1 cellular context compared by ENCODE assay signal in the genomic region with DNA sequence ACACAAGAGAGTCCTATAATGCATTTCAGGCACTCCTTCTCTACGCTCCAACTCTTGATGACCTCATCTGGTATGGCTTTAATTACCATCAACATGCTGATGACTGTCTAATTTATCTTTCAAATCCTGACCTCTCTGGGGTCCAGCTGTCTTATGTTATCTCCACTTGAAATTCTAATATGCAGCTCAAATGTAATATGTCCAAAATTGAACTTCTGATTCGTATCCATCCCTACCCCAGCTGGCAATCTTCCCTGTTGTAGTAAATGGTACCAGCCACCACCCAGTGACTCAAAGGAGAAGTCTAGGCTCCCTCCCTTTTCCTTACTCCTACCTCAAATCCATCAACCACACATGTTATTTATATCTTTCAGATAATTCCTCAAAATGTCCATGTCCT.
A peak's percentile ranks its signal among the peaks of the same experiment; 100 is the strongest.
TF ChIP-seq lines count a peak whose summit lies in the region.

No MANE protein-coding gene starts in this region.

TF ChIP-seq in SK-N-SH treated with all-trans-retinoic acid at 6 μM for 48 hours, 23 proteins besides CTCF, POLR2A, EP300 and RAD21 (continued from another document):
- TF ChIP-seq, protein P1, sequence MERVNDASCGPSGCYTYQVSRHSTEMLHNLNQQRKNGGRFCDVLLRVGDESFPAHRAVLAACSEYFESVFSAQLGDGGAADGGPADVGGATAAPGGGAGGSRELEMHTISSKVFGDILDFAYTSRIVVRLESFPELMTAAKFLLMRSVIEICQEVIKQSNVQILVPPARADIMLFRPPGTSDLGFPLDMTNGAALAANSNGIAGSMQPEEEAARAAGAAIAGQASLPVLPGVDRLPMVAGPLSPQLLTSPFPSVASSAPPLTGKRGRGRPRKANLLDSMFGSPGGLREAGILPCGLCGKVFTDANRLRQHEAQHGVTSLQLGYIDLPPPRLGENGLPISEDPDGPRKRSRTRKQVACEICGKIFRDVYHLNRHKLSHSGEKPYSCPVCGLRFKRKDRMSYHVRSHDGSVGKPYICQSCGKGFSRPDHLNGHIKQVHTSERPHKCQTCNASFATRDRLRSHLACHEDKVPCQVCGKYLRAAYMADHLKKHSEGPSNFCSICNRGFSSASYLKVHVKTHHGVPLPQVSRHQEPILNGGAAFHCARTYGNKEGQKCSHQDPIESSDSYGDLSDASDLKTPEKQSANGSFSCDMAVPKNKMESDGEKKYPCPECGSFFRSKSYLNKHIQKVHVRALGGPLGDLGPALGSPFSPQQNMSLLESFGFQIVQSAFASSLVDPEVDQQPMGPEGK (CRISPR knock-in tag; IDR thresholded peaks at IDR 0.05; ENCODE audit: borderline replicate concordance): no peak
- TF ChIP-seq, protein P2, sequence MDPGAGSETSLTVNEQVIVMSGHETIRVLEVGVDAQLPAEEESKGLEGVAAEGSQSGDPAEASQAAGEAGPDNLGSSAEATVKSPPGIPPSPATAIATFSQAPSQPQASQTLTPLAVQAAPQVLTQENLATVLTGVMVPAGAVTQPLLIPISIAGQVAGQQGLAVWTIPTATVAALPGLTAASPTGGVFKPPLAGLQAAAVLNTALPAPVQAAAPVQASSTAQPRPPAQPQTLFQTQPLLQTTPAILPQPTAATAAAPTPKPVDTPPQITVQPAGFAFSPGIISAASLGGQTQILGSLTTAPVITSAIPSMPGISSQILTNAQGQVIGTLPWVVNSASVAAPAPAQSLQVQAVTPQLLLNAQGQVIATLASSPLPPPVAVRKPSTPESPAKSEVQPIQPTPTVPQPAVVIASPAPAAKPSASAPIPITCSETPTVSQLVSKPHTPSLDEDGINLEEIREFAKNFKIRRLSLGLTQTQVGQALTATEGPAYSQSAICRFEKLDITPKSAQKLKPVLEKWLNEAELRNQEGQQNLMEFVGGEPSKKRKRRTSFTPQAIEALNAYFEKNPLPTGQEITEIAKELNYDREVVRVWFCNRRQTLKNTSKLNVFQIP (CRISPR knock-in tag; IDR thresholded peaks at IDR 0.05; ENCODE audit: borderline replicate concordance, low read depth): no peak
- TF ChIP-seq ZNF70 (CRISPR knock-in tag; IDR thresholded peaks at IDR 0.05): 0 out of 2 replicates have a peak, but pooled peaks have one; percentile 19
- TF ChIP-seq TSHZ2 (CRISPR knock-in tag; IDR thresholded peaks at IDR 0.05): peak; percentile 97
- no peak for TF ChIP-seq GLIS3 (CRISPR knock-in tag; IDR thresholded peaks at IDR 0.05)
- 0 out of 2 replicates have a peak, but pooled peaks have one; percentile 9 for TF ChIP-seq ESRRG (CRISPR knock-in tag; IDR thresholded peaks at IDR 0.05)
- TF ChIP-seq ZFP3 (CRISPR knock-in tag; IDR thresholded peaks at IDR 0.05): peak; percentile 76; the same call in 1 of the 2 replicates
